In the genomic region with DNA sequence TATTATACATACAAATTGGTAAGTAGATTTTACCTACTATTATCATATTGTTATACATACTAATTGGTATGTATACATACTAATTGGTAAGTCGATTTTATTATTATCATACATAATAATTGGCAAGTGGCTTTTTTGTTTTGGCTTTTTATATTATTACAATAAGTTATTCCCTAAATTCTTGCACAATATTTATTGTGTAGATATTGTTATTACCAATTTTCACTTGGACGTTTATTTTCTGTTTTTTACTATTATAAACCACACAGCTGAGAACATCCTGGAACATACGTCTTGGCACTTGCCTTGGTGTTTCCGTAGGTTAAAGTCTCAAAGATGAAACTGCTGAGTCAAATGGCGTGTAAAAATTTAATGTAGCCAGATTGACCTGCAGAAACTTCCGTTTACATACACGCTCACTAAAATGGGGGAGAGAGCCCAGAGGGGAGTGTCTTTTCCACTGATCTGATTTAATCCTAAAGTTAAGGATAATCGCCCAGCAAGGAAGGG, we compare ENCODE assay signal across 2 cellular contexts.
A peak's percentile ranks its signal among the peaks of the same experiment; 100 is the strongest.
TF ChIP-seq lines count a peak whose summit lies in the region.

No MANE protein-coding gene starts in this region.

TF ChIP-seq in GM23338, 12 proteins besides CTCF, POLR2A, EP300 and RAD21:
- TF ChIP-seq EZH2 (IDR thresholded peaks at IDR 0.05; ENCODE audit: low read depth, unreplicated experiment) (peak; percentile 28), ZNF114 (CRISPR knock-in tag; IDR thresholded peaks at IDR 0.05) (no peak)

TF ChIP-seq in endothelial cell of umbilical vein, 7 proteins besides CTCF, POLR2A, EP300 and RAD21:
- TF ChIP-seq JUN (IDR thresholded peaks at IDR 0.05; ENCODE audit: borderline replicate concordance, insufficient read depth, insufficient read length, low read depth), result no peak
- TF ChIP-seq MYC (IDR thresholded peaks at IDR 0.05; ENCODE audit: low read depth, low read length), result no peak
- TF ChIP-seq, protein P1, sequence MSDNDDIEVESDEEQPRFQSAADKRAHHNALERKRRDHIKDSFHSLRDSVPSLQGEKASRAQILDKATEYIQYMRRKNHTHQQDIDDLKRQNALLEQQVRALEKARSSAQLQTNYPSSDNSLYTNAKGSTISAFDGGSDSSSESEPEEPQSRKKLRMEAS (IDR thresholded peaks at IDR 0.05; ENCODE audit: insufficient read depth, insufficient read length), result no peak
- TF ChIP-seq EZH2 (IDR thresholded peaks at IDR 0.05; ENCODE audit: borderline replicate concordance, low read depth, low read length, severe bottlenecking), result no peak
- no peak for TF ChIP-seq FOS (IDR thresholded peaks at IDR 0.05; ENCODE audit: borderline replicate concordance, insufficient read depth, low read length)
- TF ChIP-seq POLR2AphosphoS5 (IDR thresholded peaks at IDR 0.05; ENCODE audit: insufficient read depth, low read depth, low read length), result no peak
- no peak for TF ChIP-seq GATA2 (IDR thresholded peaks at IDR 0.05; ENCODE audit: insufficient read depth, insufficient read length, low read depth, low read length)
TF ChIP-seq in endothelial cell of umbilical vein: peak in this region for 0.
